In the genomic region with DNA sequence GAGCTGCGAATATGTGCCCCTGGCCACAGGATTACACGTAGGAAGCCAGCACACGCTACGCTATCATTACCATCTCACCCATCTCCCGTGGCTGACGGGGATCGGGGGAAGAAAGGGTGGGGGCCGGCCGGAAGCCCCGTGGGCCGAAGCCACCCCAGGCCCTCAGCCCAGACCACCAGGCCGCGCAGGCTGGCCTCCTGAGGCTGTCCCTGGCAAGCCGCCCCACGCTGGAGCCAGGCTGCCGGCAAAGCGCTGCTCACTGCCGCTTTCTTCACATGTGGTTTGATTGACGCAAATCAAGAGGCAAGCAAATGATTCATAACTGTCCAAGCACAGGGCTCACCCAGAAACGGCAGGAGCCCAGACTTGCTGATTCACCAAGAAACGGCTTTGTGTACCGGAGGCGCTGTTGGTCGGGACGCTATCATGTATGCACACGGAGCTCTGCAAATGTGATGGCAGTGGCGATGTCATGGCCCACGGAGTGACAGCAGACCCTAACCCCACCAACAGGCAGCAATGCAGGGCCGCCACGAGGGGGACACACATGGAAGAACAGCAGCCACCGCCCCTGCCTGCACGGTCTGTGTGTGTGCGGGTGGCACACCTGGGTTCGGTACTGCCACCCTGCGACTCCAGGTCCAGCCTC, we compare ENCODE assay signal across 2 cellular contexts.
A peak's percentile ranks its signal among the peaks of the same experiment; 100 is the strongest.
TF ChIP-seq lines count a peak whose summit lies in the region.

No MANE protein-coding gene starts in this region.

TF ChIP-seq in A549, 52 proteins besides CTCF, POLR2A, EP300 and RAD21 (continued from another document):
- TF ChIP-seq, protein P1, sequence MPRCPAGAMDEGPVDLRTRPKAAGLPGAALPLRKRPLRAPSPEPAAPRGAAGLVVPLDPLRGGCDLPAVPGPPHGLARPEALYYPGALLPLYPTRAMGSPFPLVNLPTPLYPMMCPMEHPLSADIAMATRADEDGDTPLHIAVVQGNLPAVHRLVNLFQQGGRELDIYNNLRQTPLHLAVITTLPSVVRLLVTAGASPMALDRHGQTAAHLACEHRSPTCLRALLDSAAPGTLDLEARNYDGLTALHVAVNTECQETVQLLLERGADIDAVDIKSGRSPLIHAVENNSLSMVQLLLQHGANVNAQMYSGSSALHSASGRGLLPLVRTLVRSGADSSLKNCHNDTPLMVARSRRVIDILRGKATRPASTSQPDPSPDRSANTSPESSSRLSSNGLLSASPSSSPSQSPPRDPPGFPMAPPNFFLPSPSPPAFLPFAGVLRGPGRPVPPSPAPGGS (IDR thresholded peaks at IDR 0.05) = no peak
- TF ChIP-seq CHD2 (IDR thresholded peaks at IDR 0.05; ENCODE audit: low read length, partially characterized antibody) (no peak), EHMT2 (IDR thresholded peaks at IDR 0.05; ENCODE audit: low read depth) (no peak), MAZ (IDR thresholded peaks at IDR 0.05; ENCODE audit: borderline replicate concordance, low read depth, low read length) (no peak), FOXS1 (CRISPR knock-in tag; IDR thresholded peaks at IDR 0.05) (no peak), EHF (CRISPR knock-in tag; IDR thresholded peaks at IDR 0.05) (peak; percentile 42; the same call in 1 of the 2 replicates), PHF8 (IDR thresholded peaks at IDR 0.05; ENCODE audit: borderline replicate concordance, low read depth) (no peak), NFE2L2 (conservative IDR thresholded peaks at IDR 0.05; ENCODE audit: low read length) (peak; percentile 52; the same call in 1 of the 2 replicates), BHLHE40 (IDR thresholded peaks at IDR 0.05; ENCODE audit: low read depth, low read length) (no peak), TP53 (CRISPR knock-in tag; IDR thresholded peaks at IDR 0.05) (no peak), KDM5A (IDR thresholded peaks at IDR 0.05) (no peak), HOXB5 (CRISPR knock-in tag; IDR thresholded peaks at IDR 0.05) (peak; percentile 21; the same call in 1 of the 2 replicates), ESRRA (IDR thresholded peaks at IDR 0.05; ENCODE audit: borderline replicate concordance, low read length) (no peak), FOSB (CRISPR knock-in tag; IDR thresholded peaks at IDR 0.05) (no peak), POLR2AphosphoS2 (conservative IDR thresholded peaks at IDR 0.05; ENCODE audit: low read length) (no peak), HEYL (CRISPR knock-in tag; IDR thresholded peaks at IDR 0.05) (peak; percentile 86; the same call in 1 of the 2 replicates), CBX2 (IDR thresholded peaks at IDR 0.05; ENCODE audit: borderline replicate concordance, low read depth) (no peak), RFX5 (IDR thresholded peaks at IDR 0.05) (no peak), CHD4 (IDR thresholded peaks at IDR 0.05; ENCODE audit: borderline replicate concordance) (no peak), SMC3 (IDR thresholded peaks at IDR 0.05) (peak; percentile 18; the same call in 2 of the 3 replicates), NR3C1 (IDR thresholded peaks at IDR 0.05) (no peak), RARB (CRISPR knock-in tag; IDR thresholded peaks at IDR 0.05) (no peak), ZNF302 (CRISPR knock-in tag; IDR thresholded peaks at IDR 0.05) (no peak), CEBPB (IDR thresholded peaks at IDR 0.05) (peak; percentile 27 to 66; a peak in 2 of 4 replicates), CBX8 (IDR thresholded peaks at IDR 0.05) (no peak), ZSCAN20 (CRISPR knock-in tag; IDR thresholded peaks at IDR 0.05) (no peak)
- TF ChIP-seq, protein P2, sequence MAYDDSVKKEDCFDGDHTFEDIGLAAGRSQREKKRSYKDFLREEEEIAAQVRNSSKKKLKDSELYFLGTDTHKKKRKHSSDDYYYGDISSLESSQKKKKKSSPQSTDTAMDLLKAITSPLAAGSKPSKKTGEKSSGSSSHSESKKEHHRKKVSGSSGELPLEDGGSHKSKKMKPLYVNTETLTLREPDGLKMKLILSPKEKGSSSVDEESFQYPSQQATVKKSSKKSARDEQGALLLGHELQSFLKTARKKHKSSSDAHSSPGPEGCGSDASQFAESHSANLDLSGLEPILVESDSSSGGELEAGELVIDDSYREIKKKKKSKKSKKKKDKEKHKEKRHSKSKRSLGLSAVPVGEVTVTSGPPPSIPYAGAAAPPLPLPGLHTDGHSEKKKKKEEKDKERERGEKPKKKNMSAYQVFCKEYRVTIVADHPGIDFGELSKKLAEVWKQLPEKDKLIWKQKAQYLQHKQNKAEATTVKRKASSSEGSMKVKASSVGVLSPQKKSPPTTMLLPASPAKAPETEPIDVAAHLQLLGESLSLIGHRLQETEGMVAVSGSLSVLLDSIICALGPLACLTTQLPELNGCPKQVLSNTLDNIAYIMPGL (CRISPR knock-in tag; IDR thresholded peaks at IDR 0.05; ENCODE audit: borderline replicate concordance) = no peak
- TF ChIP-seq, protein P3, sequence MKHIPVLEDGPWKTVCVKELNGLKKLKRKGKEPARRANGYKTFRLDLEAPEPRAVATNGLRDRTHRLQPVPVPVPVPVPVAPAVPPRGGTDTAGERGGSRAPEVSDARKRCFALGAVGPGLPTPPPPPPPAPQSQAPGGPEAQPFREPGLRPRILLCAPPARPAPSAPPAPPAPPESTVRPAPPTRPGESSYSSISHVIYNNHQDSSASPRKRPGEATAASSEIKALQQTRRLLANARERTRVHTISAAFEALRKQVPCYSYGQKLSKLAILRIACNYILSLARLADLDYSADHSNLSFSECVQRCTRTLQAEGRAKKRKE (CRISPR knock-in tag; IDR thresholded peaks at IDR 0.05; ENCODE audit: low read depth) = peak; percentile 57; the same call in 1 of the 2 replicates
TF ChIP-seq in A549: peak in this region for 18.

TF ChIP-seq in WTC11, 78 proteins besides CTCF, POLR2A, EP300 and RAD21 (continued from another document):
- TF ChIP-seq, protein P4, sequence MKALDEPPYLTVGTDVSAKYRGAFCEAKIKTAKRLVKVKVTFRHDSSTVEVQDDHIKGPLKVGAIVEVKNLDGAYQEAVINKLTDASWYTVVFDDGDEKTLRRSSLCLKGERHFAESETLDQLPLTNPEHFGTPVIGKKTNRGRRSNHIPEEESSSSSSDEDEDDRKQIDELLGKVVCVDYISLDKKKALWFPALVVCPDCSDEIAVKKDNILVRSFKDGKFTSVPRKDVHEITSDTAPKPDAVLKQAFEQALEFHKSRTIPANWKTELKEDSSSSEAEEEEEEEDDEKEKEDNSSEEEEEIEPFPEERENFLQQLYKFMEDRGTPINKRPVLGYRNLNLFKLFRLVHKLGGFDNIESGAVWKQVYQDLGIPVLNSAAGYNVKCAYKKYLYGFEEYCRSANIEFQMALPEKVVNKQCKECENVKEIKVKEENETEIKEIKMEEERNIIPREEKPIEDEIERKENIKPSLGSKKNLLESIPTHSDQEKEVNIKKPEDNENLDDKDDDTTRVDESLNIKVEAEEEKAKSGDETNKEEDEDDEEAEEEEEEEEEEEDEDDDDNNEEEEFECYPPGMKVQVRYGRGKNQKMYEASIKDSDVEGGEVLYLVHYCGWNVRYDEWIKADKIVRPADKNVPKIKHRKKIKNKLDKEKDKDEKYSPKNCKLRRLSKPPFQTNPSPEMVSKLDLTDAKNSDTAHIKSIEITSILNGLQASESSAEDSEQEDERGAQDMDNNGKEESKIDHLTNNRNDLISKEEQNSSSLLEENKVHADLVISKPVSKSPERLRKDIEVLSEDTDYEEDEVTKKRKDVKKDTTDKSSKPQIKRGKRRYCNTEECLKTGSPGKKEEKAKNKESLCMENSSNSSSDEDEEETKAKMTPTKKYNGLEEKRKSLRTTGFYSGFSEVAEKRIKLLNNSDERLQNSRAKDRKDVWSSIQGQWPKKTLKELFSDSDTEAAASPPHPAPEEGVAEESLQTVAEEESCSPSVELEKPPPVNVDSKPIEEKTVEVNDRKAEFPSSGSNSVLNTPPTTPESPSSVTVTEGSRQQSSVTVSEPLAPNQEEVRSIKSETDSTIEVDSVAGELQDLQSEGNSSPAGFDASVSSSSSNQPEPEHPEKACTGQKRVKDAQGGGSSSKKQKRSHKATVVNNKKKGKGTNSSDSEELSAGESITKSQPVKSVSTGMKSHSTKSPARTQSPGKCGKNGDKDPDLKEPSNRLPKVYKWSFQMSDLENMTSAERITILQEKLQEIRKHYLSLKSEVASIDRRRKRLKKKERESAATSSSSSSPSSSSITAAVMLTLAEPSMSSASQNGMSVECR (CRISPR knock-in tag; IDR thresholded peaks at IDR 0.05; ENCODE audit: borderline replicate concordance) = no peak
- no peak for TF ChIP-seq MYBL2 (CRISPR knock-in tag; IDR thresholded peaks at IDR 0.05)
- TF ChIP-seq SP1 (CRISPR knock-in tag; conservative IDR thresholded peaks at IDR 0.05) = no peak
